In the genomic region with DNA sequence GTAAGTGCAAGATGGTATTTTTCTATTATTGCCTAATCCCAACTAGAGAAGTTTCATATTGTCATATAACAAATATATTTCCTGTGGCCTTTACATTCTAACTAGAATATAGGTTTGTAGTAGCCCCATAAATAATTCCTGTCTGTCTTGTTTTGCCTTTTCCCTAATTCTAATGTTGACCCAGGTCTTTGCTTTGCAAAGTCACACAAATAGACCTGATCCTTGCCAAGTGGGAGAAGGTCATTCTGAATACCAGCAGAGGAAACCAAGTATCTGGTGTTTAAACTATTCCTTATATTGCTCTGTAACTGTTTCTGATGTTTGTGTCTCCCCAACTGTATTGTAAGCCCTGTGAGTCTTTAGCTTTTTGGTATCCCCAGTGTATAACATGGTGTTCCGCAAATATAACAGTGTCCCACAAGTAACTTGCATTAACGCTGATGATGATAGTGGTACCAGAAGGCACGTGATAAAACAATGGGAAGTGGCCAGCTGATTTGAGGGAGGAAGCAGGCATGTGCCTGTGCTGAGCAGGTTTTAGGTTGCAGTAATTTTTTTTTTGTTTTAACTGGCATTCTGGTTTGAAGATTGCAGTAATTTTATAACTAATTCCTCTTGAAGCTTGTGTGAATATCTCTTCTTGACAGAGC, we compare ENCODE assay signal across 27 cellular contexts. TPM values are rescaled to one million over a fixed set of nuclear protein-coding genes. Genes with fewer than 3 reads are reported as not detected.
DNase-seq lines count a peak whose midpoint lies in the region; ATAC-seq and TF ChIP-seq lines count a peak whose summit lies in the region.
"Had no signal": no experiment of that assay in that cellular context is flagged by ENCODE, and none has a peak within 500 bp of the region (broad histone marks: within the 10 kb centered on the region; RNA-seq: fewer than 3 reads in every experiment).

No MANE protein-coding gene starts in this region.

- CTCF ChIA-PET in HCT116 (lab: Charles Lee), result no interaction called here
- CTCF ChIA-PET in PC-9 (lab: Charles Lee), result no interaction called here
- CTCF ChIA-PET in naive thymus-derived CD4-positive, alpha-beta T cell (lab: Charles Lee), result no interaction called here

- RAD21 ChIA-PET in HCT116 (lab: Charles Lee; ENCODE audit: low non-redundant PET in 1 of 2, low total read pairs in 2 of 2, uncharacterized antibody in 2 of 2, unreplicated experiment in 2 of 2), result no interaction called here

- H4K20me1 ChIP-seq in HCT116 (ENCODE audit: insufficient read depth), result peaks cover 6% of the 10 kb centered on the region; the same call in 1 of the 2 replicates
- peaks cover 5% of the 10 kb centered on the region for H4K20me1 ChIP-seq in PC-9 (ENCODE audit: insufficient read depth)

- no peak overlapping the region for H3K9ac ChIP-seq in HCT116 (ENCODE audit: low read length)

- H3K27ac Mint-ChIP-seq in naive thymus-derived CD4-positive, alpha-beta T cell, result no peak overlapping the region
- H3K27ac Mint-ChIP-seq: stimulated activated naive CD8-positive, alpha-beta T cell treated with anti-CD3 and anti-CD28 coated beads, Interleukin-15, amount 100 ng/mL, for 72 hours had no signal

- H3K4me1 Mint-ChIP-seq in naive thymus-derived CD4-positive, alpha-beta T cell, result peaks cover 9 to 41% (median 24%) of the 10 kb centered on the region in 7 donors

- intact Hi-C loops in HCT116 (cut with micrococcal nuclease), result no loop called here
- intact Hi-C loops in PC-9 (cut with micrococcal nuclease; ENCODE audit: unreplicated experiment), result no loop called here
- intact Hi-C loops in left cardiac atrium (cut with DNase I), result no loop called here
- intact Hi-C loops in naive thymus-derived CD4-positive, alpha-beta T cell (cut with micrococcal nuclease), result no loop called here

- no peak overlapping the region for H2AFZ ChIP-seq in HCT116 (ENCODE audit: low read depth, low read length, poor library complexity, severe bottlenecking)
- no peak overlapping the region for H2AFZ ChIP-seq in PC-9

- no peaks in the 10 kb centered on the region; the same call in 1 of the 2 replicates for H3F3A ChIP-seq in PC-9 (ENCODE audit: insufficient read depth, low read depth)

- H3K9me3 ChIP-seq in HCT116 (ENCODE audit: control insufficient read depth in 1 of 2, insufficient read depth in 1 of 2, low read depth in 1 of 2, low read length in 2 of 2) (no peaks in the 10 kb centered on the region), PC-9 (ENCODE audit: insufficient read depth, low read depth) (no peaks in the 10 kb centered on the region)
- H3K9me3 ChIP-seq in naive thymus-derived CD4-positive, alpha-beta T cell (ENCODE audit: control insufficient read depth in 2 of 3, low read length in 3 of 3), result no peaks in the 10 kb centered on the region
- H3K9me3 ChIP-seq: BE2C, thyroid gland had no signal

- H3K27ac ChIP-seq in HCT116 (ENCODE audit: low read depth, low read length), result no peak overlapping the region
- peak overlapping the region; percentile 25; the same call in 1 of the 2 replicates for H3K27ac ChIP-seq in PC-9
- H3K27ac ChIP-seq in naive thymus-derived CD4-positive, alpha-beta T cell (ENCODE audit: low read depth, low read length), result no peak overlapping the region
- H3K27ac ChIP-seq: skin epidermis, thyroid gland had no signal

- H3K79me2 ChIP-seq in HCT116 (ENCODE audit: insufficient read depth, low read length), result peaks cover 27% of the 10 kb centered on the region
- peaks cover 23% of the 10 kb centered on the region for H3K79me2 ChIP-seq in PC-9 (ENCODE audit: low read depth)

- H3K27me3 Mint-ChIP-seq in naive thymus-derived CD4-positive, alpha-beta T cell, result no peaks in the 10 kb centered on the region
- H3K27me3 Mint-ChIP-seq: naive B cell; stimulated activated naive CD8-positive, alpha-beta T cell treated with anti-CD3 and anti-CD28 coated beads, Interleukin-15, amount 100 ng/mL, for 72 hours had no signal

- BruUV-seq in HCT116 (replicated peaks; lab: Mats Ljungman, UMichigan) (TSS peak; percentile 17), PC-9 (replicated peaks; lab: Mats Ljungman, UMichigan) (no TSS peak)

- H3K36me3 ChIP-seq in HCT116 (ENCODE audit: control insufficient read depth in 1 of 2, insufficient read depth in 2 of 2, low read length in 2 of 2) (no peaks in the 10 kb centered on the region), PC-9 (ENCODE audit: low read depth) (peaks cover 8% of the 10 kb centered on the region; the same call in 1 of the 2 replicates)
- H3K36me3 ChIP-seq in naive thymus-derived CD4-positive, alpha-beta T cell (ENCODE audit: control insufficient read depth in 2 of 3, insufficient read depth in 3 of 3, low read length in 3 of 3), result peaks cover 0 to 31% (median 5%) of the 10 kb centered on the region in 3 experiments

- no peak for TF ChIP-seq POLR2A in HCT116 (IDR thresholded peaks at IDR 0.05; ENCODE audit: borderline replicate concordance, extremely low read depth, insufficient read depth, insufficient read length)

- H3K4me1 ChIP-seq in HCT116 (ENCODE audit: control insufficient read depth in 1 of 2, insufficient read depth in 2 of 2, low read length in 2 of 2) (no peaks in the 10 kb centered on the region), PC-9 (replicated peaks; ENCODE audit: insufficient read depth) (peaks cover 10% of the 10 kb centered on the region; the same call in 1 of the 2 replicates)
- no peaks in the 10 kb centered on the region for H3K4me1 ChIP-seq in naive thymus-derived CD4-positive, alpha-beta T cell (ENCODE audit: control insufficient read depth in 2 of 2, insufficient read depth in 2 of 2, low read length in 2 of 2)
- H3K4me1 ChIP-seq: BE2C, thyroid gland had no signal

- no peaks in the 10 kb centered on the region for H3K27me3 ChIP-seq in HCT116 (ENCODE audit: insufficient read depth, low read length)
- H3K27me3 ChIP-seq in PC-9 (ENCODE audit: insufficient read depth, low read depth), result no peaks in the 10 kb centered on the region
- no peaks in the 10 kb centered on the region for H3K27me3 ChIP-seq in naive thymus-derived CD4-positive, alpha-beta T cell (ENCODE audit: control insufficient read depth in 2 of 2, insufficient read depth in 2 of 2, low read length in 2 of 2)
- H3K27me3 ChIP-seq: BE2C, thyroid gland had no signal

- H3K9me2 ChIP-seq in HCT116 (ENCODE audit: insufficient read depth), result no peaks in the 10 kb centered on the region
- H3K9me2 ChIP-seq in PC-9 (ENCODE audit: insufficient read depth), result no peaks in the 10 kb centered on the region

- H3K36me3 Mint-ChIP-seq in naive thymus-derived CD4-positive, alpha-beta T cell, result peaks cover 0 to 30% (median 10%) of the 10 kb centered on the region in 5 donors

- POLR2A ChIA-PET in HCT116 (lab: Charles Lee), result interaction anchor here (2.4 kb wide), 1 partner anchor 11 kb away, joined by 6 read pairs; the partner anchor contains the start of genes HADHA and HADHB
- POLR2A ChIA-PET in PC-9 (lab: Charles Lee; ENCODE audit: unreplicated experiment), result interaction anchor here (0.5 kb wide), 1 partner anchor 60 kb away, joined by 3 read pairs; no protein-coding TSS in a partner anchor
- POLR2A ChIA-PET in naive thymus-derived CD4-positive, alpha-beta T cell (lab: Charles Lee), result interaction anchor here (0.8 kb wide), 1 partner anchor 13 kb away, joined by 3 read pairs; no protein-coding TSS in a partner anchor

- no peaks in the 10 kb centered on the region for H3K9me3 Mint-ChIP-seq in naive thymus-derived CD4-positive, alpha-beta T cell
- H3K9me3 Mint-ChIP-seq: naive B cell; stimulated activated naive CD8-positive, alpha-beta T cell treated with anti-CD3 and anti-CD28 coated beads, Interleukin-15, amount 100 ng/mL, for 72 hours had no signal

- H3K4me3 ChIP-seq in HCT116 (replicated peaks in 1 of 2; ENCODE audit: low read depth in 1 of 2, low read length in 2 of 2) (no peak overlapping the region), PC-9 (no peak overlapping the region)
- no peak overlapping the region for H3K4me3 ChIP-seq in naive thymus-derived CD4-positive, alpha-beta T cell (ENCODE audit: low read length)
- H3K4me3 ChIP-seq: skin epidermis, thyroid gland had no signal

- no peak overlapping the region for H3K4me3 Mint-ChIP-seq in naive thymus-derived CD4-positive, alpha-beta T cell
- H3K4me3 Mint-ChIP-seq: naive B cell; stimulated activated naive CD8-positive, alpha-beta T cell treated with anti-CD3 and anti-CD28 coated beads, Interleukin-15, amount 100 ng/mL, for 72 hours had no signal

- TF ChIP-seq CTCF in HCT116 (IDR thresholded peaks at IDR 0.05 in 2 of 3, conservative IDR thresholded peaks at IDR 0.05 in 1 of 3; ENCODE audit: borderline replicate concordance in 1 of 3, insufficient read depth in 1 of 3, low read depth in 2 of 3, low read length in 2 of 3) (no peak), PC-9 (conservative IDR thresholded peaks at IDR 0.05) (no peak)

- DNase-seq in HCT116 (ENCODE audit: low read depth, low spot score) (no peak), PC-9 (peak in 1 of 2 experiments; percentile 60), left cardiac atrium (no peak), AG08396 (ENCODE audit: low spot score) (no peak)
- no peak for DNase-seq in naive thymus-derived CD4-positive, alpha-beta T cell
- DNase-seq: activated CD4-positive, alpha-beta T cell treated with anti-CD3 and anti-CD28 coated beads, Interleukin-2, amount 50 U/mL, for 1 hour; activated naive CD4-positive, alpha-beta T cell treated with Interleukin-2 at 50 U/mL for 16 hours; BE2C; DMS53; effector CD8-positive, alpha-beta T cell; GF-D8; H7; naive B cell; NCI-H146; NCI-H2107; NCI-H446 treated with DMSO at 0.1 percent for 48 hours; NCI-H82; nucleus accumbens; stimulated activated CD4-positive, alpha-beta T cell treated with anti-CD3 and anti-CD28 coated beads, Interleukin-1b, Interleukin-23, amount 100 ng/mL, for 48 hours; stimulated activated CD8-positive, alpha-beta memory T cell treated with anti-CD3 and anti-CD28 coated beads, Interleukin-4, amount 100 ng/mL, for 48 hours; stimulated activated naive CD8-positive, alpha-beta T cell treated with anti-CD3 and anti-CD28 coated beads, Interleukin-15, amount 100 ng/mL, for 72 hours; T-helper 2 cell; thyroid gland had no signal

- no peak for TF ChIP-seq RAD21 in HCT116 (IDR thresholded peaks at IDR 0.05; ENCODE audit: low read depth)

- ATAC-seq in HCT116 (no peak), left cardiac atrium (peak; percentile 59 to 60), GM18861 (IDR thresholded peaks at IDR 0.05; ENCODE audit: unreplicated experiment) (no peak), HG02571 (IDR thresholded peaks at IDR 0.05; ENCODE audit: unreplicated experiment) (no peak), HG02759 (IDR thresholded peaks at IDR 0.05; ENCODE audit: unreplicated experiment) (no peak)
- ATAC-seq in naive thymus-derived CD4-positive, alpha-beta T cell, result peak; percentile 37
- ATAC-seq: stimulated activated naive CD8-positive, alpha-beta T cell treated with anti-CD3 and anti-CD28 coated beads, Interleukin-15, amount 100 ng/mL, for 72 hours had no signal

- H3K4me2 ChIP-seq in HCT116 (ENCODE audit: low read length) (no peak overlapping the region), PC-9 (no peak overlapping the region)

RNA-seq across cellular contexts. Expression of gene HADHB, which starts 11.1 kb away (rescaled TPM):
- 65.5 TPM for total RNA-seq in HCT116 (2021; ENCODE audit: unreplicated experiment)
- 42.9 and 43.2 TPM in 2 replicates for polyA plus RNA-seq in HCT116 (2012)
- total RNA-seq in PC-9 (2021), result 72.7 and 73.1 TPM in 2 replicates
- 100 to 1,000 TPM; 711 to 792 TPM for total RNA-seq in left cardiac atrium
- 10 to 100 TPM; 38.1 to 77.5 (median 64.2) TPM for total RNA-seq in naive thymus-derived CD4-positive, alpha-beta T cell
- polyA plus RNA-seq in naive thymus-derived CD4-positive, alpha-beta T cell, result 100 to 1,000 TPM in 1 of 2 donors, 10 to 100 TPM in 1; 86.3 to 112 TPM

RNA-seq across cellular contexts. Expression of gene HADHA, which starts 11.4 kb away (rescaled TPM):
- total RNA-seq in HCT116 (2021; ENCODE audit: unreplicated experiment), result 101 TPM
- polyA plus RNA-seq in HCT116 (2012), result 67.9 and 85.4 TPM in 2 replicates
- total RNA-seq in PC-9 (2021), result 99.9 and 129 TPM in 2 replicates
- 100 to 1,000 TPM; 330 to 349 TPM for total RNA-seq in left cardiac atrium
- 100 to 1,000 TPM in 3 of 5 experiments, 10 to 100 TPM in 2; 83.8 to 111 (median 102) TPM for total RNA-seq in naive thymus-derived CD4-positive, alpha-beta T cell
- 100 to 1,000 TPM; 116 to 150 TPM for polyA plus RNA-seq in naive thymus-derived CD4-positive, alpha-beta T cell

Comparison
In these comparisons a context has a peak if more than half of its experiments do, and no peak if none do; other contexts are left out.
1. ATAC-seq: peak in left cardiac atrium (2 of 2) and naive thymus-derived CD4-positive, alpha-beta T cell (single experiment); none in HCT116 (single experiment), GM18861 (single experiment), HG02571 (single experiment) and HG02759 (single experiment).